ENCODE assay signal across 1 cellular context in the genomic region with DNA sequence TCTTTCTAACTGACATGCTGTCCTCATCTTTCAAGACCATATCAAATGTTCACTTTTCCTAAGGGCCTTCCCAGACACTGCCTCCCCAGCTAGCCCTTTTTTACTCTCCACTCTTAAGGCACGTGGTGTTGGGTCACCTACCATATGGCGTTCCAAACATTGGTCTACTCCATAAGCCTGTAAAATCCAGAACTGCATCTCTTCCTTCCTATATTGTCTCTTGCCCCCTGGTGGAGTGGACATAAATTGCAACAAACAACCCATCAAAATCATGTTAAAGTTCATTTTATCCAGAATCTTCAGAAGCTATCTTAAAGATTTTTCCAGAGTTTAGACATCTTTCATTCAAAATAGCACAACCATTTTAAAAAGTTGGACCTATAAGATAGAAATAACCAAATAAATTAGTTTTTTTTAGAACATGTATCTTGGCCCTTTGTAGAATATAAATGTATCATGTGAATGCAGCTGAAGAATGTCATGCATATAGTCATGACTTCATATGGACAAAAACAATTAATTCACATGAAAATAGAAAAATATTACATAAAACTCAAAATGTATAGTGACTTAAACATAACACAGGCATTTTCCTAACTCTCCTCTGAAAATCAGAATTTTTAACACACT.
TF ChIP-seq lines count a peak whose summit lies in the region.

No MANE protein-coding gene starts in this region.

TF ChIP-seq in K562, 482 proteins besides CTCF, POLR2A, EP300 and RAD21 (continued from another document):
- TF ChIP-seq, protein P1, sequence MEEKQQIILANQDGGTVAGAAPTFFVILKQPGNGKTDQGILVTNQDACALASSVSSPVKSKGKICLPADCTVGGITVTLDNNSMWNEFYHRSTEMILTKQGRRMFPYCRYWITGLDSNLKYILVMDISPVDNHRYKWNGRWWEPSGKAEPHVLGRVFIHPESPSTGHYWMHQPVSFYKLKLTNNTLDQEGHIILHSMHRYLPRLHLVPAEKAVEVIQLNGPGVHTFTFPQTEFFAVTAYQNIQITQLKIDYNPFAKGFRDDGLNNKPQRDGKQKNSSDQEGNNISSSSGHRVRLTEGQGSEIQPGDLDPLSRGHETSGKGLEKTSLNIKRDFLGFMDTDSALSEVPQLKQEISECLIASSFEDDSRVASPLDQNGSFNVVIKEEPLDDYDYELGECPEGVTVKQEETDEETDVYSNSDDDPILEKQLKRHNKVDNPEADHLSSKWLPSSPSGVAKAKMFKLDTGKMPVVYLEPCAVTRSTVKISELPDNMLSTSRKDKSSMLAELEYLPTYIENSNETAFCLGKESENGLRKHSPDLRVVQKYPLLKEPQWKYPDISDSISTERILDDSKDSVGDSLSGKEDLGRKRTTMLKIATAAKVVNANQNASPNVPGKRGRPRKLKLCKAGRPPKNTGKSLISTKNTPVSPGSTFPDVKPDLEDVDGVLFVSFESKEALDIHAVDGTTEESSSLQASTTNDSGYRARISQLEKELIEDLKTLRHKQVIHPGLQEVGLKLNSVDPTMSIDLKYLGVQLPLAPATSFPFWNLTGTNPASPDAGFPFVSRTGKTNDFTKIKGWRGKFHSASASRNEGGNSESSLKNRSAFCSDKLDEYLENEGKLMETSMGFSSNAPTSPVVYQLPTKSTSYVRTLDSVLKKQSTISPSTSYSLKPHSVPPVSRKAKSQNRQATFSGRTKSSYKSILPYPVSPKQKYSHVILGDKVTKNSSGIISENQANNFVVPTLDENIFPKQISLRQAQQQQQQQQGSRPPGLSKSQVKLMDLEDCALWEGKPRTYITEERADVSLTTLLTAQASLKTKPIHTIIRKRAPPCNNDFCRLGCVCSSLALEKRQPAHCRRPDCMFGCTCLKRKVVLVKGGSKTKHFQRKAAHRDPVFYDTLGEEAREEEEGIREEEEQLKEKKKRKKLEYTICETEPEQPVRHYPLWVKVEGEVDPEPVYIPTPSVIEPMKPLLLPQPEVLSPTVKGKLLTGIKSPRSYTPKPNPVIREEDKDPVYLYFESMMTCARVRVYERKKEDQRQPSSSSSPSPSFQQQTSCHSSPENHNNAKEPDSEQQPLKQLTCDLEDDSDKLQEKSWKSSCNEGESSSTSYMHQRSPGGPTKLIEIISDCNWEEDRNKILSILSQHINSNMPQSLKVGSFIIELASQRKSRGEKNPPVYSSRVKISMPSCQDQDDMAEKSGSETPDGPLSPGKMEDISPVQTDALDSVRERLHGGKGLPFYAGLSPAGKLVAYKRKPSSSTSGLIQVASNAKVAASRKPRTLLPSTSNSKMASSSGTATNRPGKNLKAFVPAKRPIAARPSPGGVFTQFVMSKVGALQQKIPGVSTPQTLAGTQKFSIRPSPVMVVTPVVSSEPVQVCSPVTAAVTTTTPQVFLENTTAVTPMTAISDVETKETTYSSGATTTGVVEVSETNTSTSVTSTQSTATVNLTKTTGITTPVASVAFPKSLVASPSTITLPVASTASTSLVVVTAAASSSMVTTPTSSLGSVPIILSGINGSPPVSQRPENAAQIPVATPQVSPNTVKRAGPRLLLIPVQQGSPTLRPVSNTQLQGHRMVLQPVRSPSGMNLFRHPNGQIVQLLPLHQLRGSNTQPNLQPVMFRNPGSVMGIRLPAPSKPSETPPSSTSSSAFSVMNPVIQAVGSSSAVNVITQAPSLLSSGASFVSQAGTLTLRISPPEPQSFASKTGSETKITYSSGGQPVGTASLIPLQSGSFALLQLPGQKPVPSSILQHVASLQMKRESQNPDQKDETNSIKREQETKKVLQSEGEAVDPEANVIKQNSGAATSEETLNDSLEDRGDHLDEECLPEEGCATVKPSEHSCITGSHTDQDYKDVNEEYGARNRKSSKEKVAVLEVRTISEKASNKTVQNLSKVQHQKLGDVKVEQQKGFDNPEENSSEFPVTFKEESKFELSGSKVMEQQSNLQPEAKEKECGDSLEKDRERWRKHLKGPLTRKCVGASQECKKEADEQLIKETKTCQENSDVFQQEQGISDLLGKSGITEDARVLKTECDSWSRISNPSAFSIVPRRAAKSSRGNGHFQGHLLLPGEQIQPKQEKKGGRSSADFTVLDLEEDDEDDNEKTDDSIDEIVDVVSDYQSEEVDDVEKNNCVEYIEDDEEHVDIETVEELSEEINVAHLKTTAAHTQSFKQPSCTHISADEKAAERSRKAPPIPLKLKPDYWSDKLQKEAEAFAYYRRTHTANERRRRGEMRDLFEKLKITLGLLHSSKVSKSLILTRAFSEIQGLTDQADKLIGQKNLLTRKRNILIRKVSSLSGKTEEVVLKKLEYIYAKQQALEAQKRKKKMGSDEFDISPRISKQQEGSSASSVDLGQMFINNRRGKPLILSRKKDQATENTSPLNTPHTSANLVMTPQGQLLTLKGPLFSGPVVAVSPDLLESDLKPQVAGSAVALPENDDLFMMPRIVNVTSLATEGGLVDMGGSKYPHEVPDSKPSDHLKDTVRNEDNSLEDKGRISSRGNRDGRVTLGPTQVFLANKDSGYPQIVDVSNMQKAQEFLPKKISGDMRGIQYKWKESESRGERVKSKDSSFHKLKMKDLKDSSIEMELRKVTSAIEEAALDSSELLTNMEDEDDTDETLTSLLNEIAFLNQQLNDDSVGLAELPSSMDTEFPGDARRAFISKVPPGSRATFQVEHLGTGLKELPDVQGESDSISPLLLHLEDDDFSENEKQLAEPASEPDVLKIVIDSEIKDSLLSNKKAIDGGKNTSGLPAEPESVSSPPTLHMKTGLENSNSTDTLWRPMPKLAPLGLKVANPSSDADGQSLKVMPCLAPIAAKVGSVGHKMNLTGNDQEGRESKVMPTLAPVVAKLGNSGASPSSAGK (IDR thresholded peaks at IDR 0.05): peak; percentile 64
- TF ChIP-seq FOXP1 (CRISPR knock-in tag; IDR thresholded peaks at IDR 0.05) (no peak), L3MBTL2 (IDR thresholded peaks at IDR 0.05) (peak; percentile 31; the same call in 1 of the 2 replicates), EHMT2 (IDR thresholded peaks at IDR 0.05) (no peak), SMC3 (conservative IDR thresholded peaks at IDR 0.05; ENCODE audit: insufficient read depth, low read depth, low read length) (peak; percentile 45; the same call in 1 of the 2 replicates), NFRKB (IDR thresholded peaks at IDR 0.05; ENCODE audit: low read depth) (no peak), ZEB2 (IDR thresholded peaks at IDR 0.05) (no peak)
